ENCODE assay signal across 11 cellular contexts in genomic region chr7:2781636-2782035, GRCh38.
"Had no signal": no experiment of that assay in that cellular context is flagged by ENCODE, and none has a peak within 500 bp of the region (broad histone marks: within the 10 kb centered on the region; RNA-seq: fewer than 3 reads in every experiment).

No MANE protein-coding gene starts in this region.

- H3K27ac ChIP-seq: coronary artery, lower lobe of right lung, right atrium auricular region, SJCRH30 had no signal

- H3K4me3 ChIP-seq: coronary artery, lower lobe of right lung, right atrium auricular region, SJCRH30 had no signal

- H3K36me3 ChIP-seq: lower lobe of right lung, right atrium auricular region had no signal

- H3K27me3 Mint-ChIP-seq: activated naive CD8-positive, alpha-beta T cell had no signal

- H3K27me3 ChIP-seq: right atrium auricular region, SJCRH30 had no signal

- H3K27ac Mint-ChIP-seq: activated naive CD8-positive, alpha-beta T cell had no signal

- DNase-seq: effector CD8-positive, alpha-beta T cell; hypothalamus; lower lobe of right lung; midbrain; SJCRH30; stimulated activated CD4-positive, alpha-beta T cell treated with anti-CD3 and anti-CD28 coated beads, Interleukin-1b, Interleukin-23, amount 100 ng/mL, for 48 hours; stimulated activated naive CD4-positive, alpha-beta T cell; trophoblast cell had no signal

- ATAC-seq: lower lobe of right lung had no signal

- H3K9me3 ChIP-seq: lower lobe of right lung, right atrium auricular region had no signal
